Comparison of ENCODE assay signal across 1 cellular context in genomic region chrX:109872021-109872730, GRCh38.
TF ChIP-seq lines count a peak whose summit lies in the region.

No MANE protein-coding gene starts in this region.

TF ChIP-seq in HepG2, 621 proteins besides CTCF, POLR2A, EP300 and RAD21 (continued from another document and continues in another):
- TF ChIP-seq IRF9 (CRISPR knock-in tag; IDR thresholded peaks at IDR 0.05; ENCODE audit: borderline replicate concordance) (no peak), ZNF562 (CRISPR knock-in tag; IDR thresholded peaks at IDR 0.05; ENCODE audit: borderline replicate concordance) (no peak), IKZF1 (IDR thresholded peaks at IDR 0.05) (no peak), ZBTB25 (CRISPR knock-in tag; IDR thresholded peaks at IDR 0.05) (no peak), SALL1 (CRISPR knock-in tag; IDR thresholded peaks at IDR 0.05) (peak; percentile 85), CREB1 (IDR thresholded peaks at IDR 0.05) (no peak), CREB1 (CRISPR knock-in tag; IDR thresholded peaks at IDR 0.05) (peak; percentile 26; the same call in 1 of the 2 replicates), GATAD1 (CRISPR knock-in tag; IDR thresholded peaks at IDR 0.05) (no peak), ZNF530 (CRISPR knock-in tag; IDR thresholded peaks at IDR 0.05; ENCODE audit: low read depth) (no peak), CEBPB (IDR thresholded peaks at IDR 0.05; ENCODE audit: borderline replicate concordance, low read depth, low read length) (peak; percentile 83), SOX5 (CRISPR knock-in tag; IDR thresholded peaks at IDR 0.05; ENCODE audit: borderline replicate concordance) (peak; percentile 45; the same call in 1 of the 2 replicates), THRA (CRISPR knock-in tag; IDR thresholded peaks at IDR 0.05; ENCODE audit: borderline replicate concordance) (0 out of 2 replicates have a peak, but pooled peaks have one; percentile 19), FOXM1 (CRISPR knock-in tag; IDR thresholded peaks at IDR 0.05) (no peak), ZNF232 (CRISPR knock-in tag; IDR thresholded peaks at IDR 0.05; ENCODE audit: borderline replicate concordance) (no peak), HOXA3 (CRISPR knock-in tag; IDR thresholded peaks at IDR 0.05) (no peak), ZBTB26 (CRISPR knock-in tag; IDR thresholded peaks at IDR 0.05; ENCODE audit: borderline replicate concordance) (no peak), KLF16 (CRISPR knock-in tag; IDR thresholded peaks at IDR 0.05) (peak in 1 of 2 experiments; percentile 47; a peak in 1 of 4 replicates), GFI1 (CRISPR knock-in tag; IDR thresholded peaks at IDR 0.05; ENCODE audit: borderline replicate concordance) (peak; percentile 96), SPEN (CRISPR knock-in tag; IDR thresholded peaks at IDR 0.05; ENCODE audit: low read depth) (no peak), POGK (CRISPR knock-in tag; conservative IDR thresholded peaks at IDR 0.05) (no peak), ZHX2 (IDR thresholded peaks at IDR 0.05; ENCODE audit: low read depth) (no peak), ZHX2 (CRISPR knock-in tag; IDR thresholded peaks at IDR 0.05; ENCODE audit: borderline replicate concordance) (no peak), ZNF350 (CRISPR knock-in tag; IDR thresholded peaks at IDR 0.05; ENCODE audit: borderline replicate concordance, low read depth) (no peak), KDM5A (IDR thresholded peaks at IDR 0.05; ENCODE audit: borderline replicate concordance, low read length) (no peak), ZNF660 (CRISPR knock-in tag; IDR thresholded peaks at IDR 0.05; ENCODE audit: borderline replicate concordance, low read depth) (no peak), PTBP1 (IDR thresholded peaks at IDR 0.05; ENCODE audit: low read depth, low read length, poor library complexity, severe bottlenecking) (no peak), BORCS8-MEF2B (CRISPR knock-in tag; IDR thresholded peaks at IDR 0.05) (no peak), ZNF264 (CRISPR knock-in tag; IDR thresholded peaks at IDR 0.05) (0 out of 2 replicates have a peak, but pooled peaks have one; percentile 28), ZNF720 (CRISPR knock-in tag; IDR thresholded peaks at IDR 0.05) (no peak), HES4 (CRISPR knock-in tag; IDR thresholded peaks at IDR 0.05; ENCODE audit: borderline replicate concordance) (no peak), ZNF614 (CRISPR knock-in tag; IDR thresholded peaks at IDR 0.05; ENCODE audit: borderline replicate concordance) (no peak), HINFP (CRISPR knock-in tag; IDR thresholded peaks at IDR 0.05; ENCODE audit: low read depth) (no peak), MAX (IDR thresholded peaks at IDR 0.05) (no peak), SOX6 (IDR thresholded peaks at IDR 0.05) (no peak), SOX6 (CRISPR knock-in tag; IDR thresholded peaks at IDR 0.05) (peak; percentile 66), SCMH1 (CRISPR knock-in tag; IDR thresholded peaks at IDR 0.05; ENCODE audit: borderline replicate concordance) (no peak), HHEX (CRISPR knock-in tag; IDR thresholded peaks at IDR 0.05) (no peak), SKI (IDR thresholded peaks at IDR 0.05; ENCODE audit: partially characterized antibody) (peak; percentile 32), EED (CRISPR knock-in tag; IDR thresholded peaks at IDR 0.05) (no peak), HNF1A (IDR thresholded peaks at IDR 0.05; ENCODE audit: low read depth) (peak; percentile 42; the same call in 1 of the 2 replicates), HNF1A (CRISPR knock-in tag; IDR thresholded peaks at IDR 0.05; ENCODE audit: borderline replicate concordance) (no peak), ZMAT5 (CRISPR knock-in tag; IDR thresholded peaks at IDR 0.05; ENCODE audit: borderline replicate concordance, low read depth) (no peak), ZC3H13 (CRISPR knock-in tag; IDR thresholded peaks at IDR 0.05) (no peak), PLRG1 (conservative IDR thresholded peaks at IDR 0.05) (no peak)
